1 cellular context compared by ENCODE assay signal in genomic region chr1:230463326-230463725, GRCh38.
TF ChIP-seq lines count a peak whose summit lies in the region.

No MANE protein-coding gene starts in this region.

TF ChIP-seq in GM12878, 131 proteins besides CTCF, POLR2A, EP300 and RAD21 (continued from another document):
- TF ChIP-seq CBX5 (IDR thresholded peaks at IDR 0.05; ENCODE audit: low read depth) (no peak), BRCA1 (IDR thresholded peaks at IDR 0.05; ENCODE audit: low read depth, low read length) (no peak), HSF1 (IDR thresholded peaks at IDR 0.05; ENCODE audit: low read depth, low read length) (no peak), KDM1A (IDR thresholded peaks at IDR 0.05; ENCODE audit: borderline replicate concordance) (no peak), SP1 (IDR thresholded peaks at IDR 0.05; ENCODE audit: low read depth, low read length) (no peak), MLLT1 (IDR thresholded peaks at IDR 0.05) (no peak), BCL11A (IDR thresholded peaks at IDR 0.05; ENCODE audit: low read depth, low read length) (no peak)
